ENCODE assay signal across 22 cellular contexts in genomic region chr4:189162073-189162789, GRCh38.
DNase-seq lines count a peak whose midpoint lies in the region; ATAC-seq, FAIRE-seq and TF ChIP-seq lines count a peak whose summit lies in the region.
"Had no signal": no experiment of that assay in that cellular context is flagged by ENCODE, and none has a peak within 500 bp of the region (broad histone marks: within the 10 kb centered on the region; RNA-seq: fewer than 3 reads in every experiment).

No MANE protein-coding gene starts in this region.

- peak overlapping the region; percentile 50 for H3K9ac ChIP-seq in HUES64 (ENCODE audit: low read depth, low read length)

- H3K27ac ChIP-seq in HUES64 (ENCODE audit: low read depth, low read length) = peak overlapping the region; percentile 85
- no peak overlapping the region for H3K27ac ChIP-seq in pancreas

- H3K27me3 Mint-ChIP-seq in endothelial cell (ENCODE audit: unreplicated experiment) = no peaks in the 10 kb centered on the region

- H3K4me1 Mint-ChIP-seq in endothelial cell (ENCODE audit: unreplicated experiment) = peaks cover 4% of the 10 kb centered on the region
- H3K4me1 Mint-ChIP-seq: CD14-positive monocyte had no signal

- TF ChIP-seq CTCF in endothelial cell (IDR thresholded peaks at IDR 0.05; ENCODE audit: unreplicated experiment) (no peak), pancreas (IDR thresholded peaks at IDR 0.05) (no peak)

- no peak overlapping the region for H3K4me3 Mint-ChIP-seq in endothelial cell (ENCODE audit: unreplicated experiment)
- H3K4me3 Mint-ChIP-seq: CD14-positive monocyte had no signal

- no peak overlapping the region for H3K27ac Mint-ChIP-seq in endothelial cell (ENCODE audit: unreplicated experiment)
- H3K27ac Mint-ChIP-seq: CD14-positive monocyte had no signal

- no peaks in the 10 kb centered on the region for H3K36me3 Mint-ChIP-seq in endothelial cell (ENCODE audit: low read depth, unreplicated experiment)
- H3K36me3 Mint-ChIP-seq: CD14-positive monocyte had no signal

- H3K36me3 ChIP-seq in HUES64 (ENCODE audit: insufficient read depth, low read length) = no peaks in the 10 kb centered on the region
- no peaks in the 10 kb centered on the region for H3K36me3 ChIP-seq in pancreas

- 6% methylated on average over 7 of the region's 7 CpGs for WGBS in HUES64
- WGBS in pancreas, 2 donors = 67 to 69% methylated on average over 7 of the region's 7 CpGs

- H3K27me3 ChIP-seq in HUES64 (ENCODE audit: insufficient read depth, low read length) = no peaks in the 10 kb centered on the region
- peaks cover 0 to 7% (median 0%) of the 10 kb centered on the region in 4 donors for H3K27me3 ChIP-seq in pancreas

- no peaks in the 10 kb centered on the region for H3K9me3 ChIP-seq in HUES64 (ENCODE audit: insufficient read depth, low read depth, low read length)
- no peaks in the 10 kb centered on the region for H3K9me3 ChIP-seq in pancreas

- intact Hi-C loops in pancreas (cut with DNase I) = no loop called here

- H3K9me3 Mint-ChIP-seq in endothelial cell (ENCODE audit: unreplicated experiment) = no peaks in the 10 kb centered on the region

- H3K4me3 ChIP-seq in HUES64 (ENCODE audit: low read length) (0 out of 2 replicates have a peak overlapping the region, but pooled peaks have one; percentile 24), pancreas (no peak overlapping the region)

- DNase-seq in ELF-1 (ENCODE audit: low read depth, low spot score) = peak; percentile 73
- DNase-seq in endothelial cell (ENCODE audit: low spot score) = peak; percentile 11
- DNase-seq in islet precursor cell = peak; percentile 70
- no peak for DNase-seq in activated T-cell treated with anti-CD3 and anti-CD28 coated beads for 4 hours
- DNase-seq in pancreas = no peak
- DNase-seq in NAMALWA (ENCODE audit: low spot score) = no peak
- no peak for DNase-seq in DMS79 (lab: John Stamatoyannopoulos, UW)
- DNase-seq: 8988T; DMS 273 treated with DMSO at 0.1 percent for 48 hours; NCI-H1092; NCI-H1436 treated with DMSO at 0.1 percent for 48 hours; NCI-H2029; NCI-H2171 treated with DMSO at 0.1 percent for 48 hours; NCI-H446; NK-92 treated with Interleukin-12 subunit alpha and Interleukin-12 subunit beta, amount 100 ng/mL, for 24 hours; SW 1271 had no signal

- ATAC-seq in pancreas = no peak
- ATAC-seq: Right ventricle myocardium inferior had no signal

- peaks cover 66% of the 10 kb centered on the region for H3K4me1 ChIP-seq in HUES64 (ENCODE audit: insufficient read depth, low read length)
- H3K4me1 ChIP-seq in pancreas = no peaks in the 10 kb centered on the region

- FAIRE-seq in pancreas (lab: Jason Lieb, UNC) = no peak
- FAIRE-seq: GM12892, GM18507, RCC 7860 had no signal

Comparison
In these comparisons a context has a peak if more than half of its experiments do, and no peak if none do; other contexts are left out.
1. DNase-seq: peak in ELF-1 (single experiment), endothelial cell (single experiment) and islet precursor cell (single experiment); none in activated T-cell treated with anti-CD3 and anti-CD28 coated beads for 4 hours (single experiment), pancreas (0 of 6), NAMALWA (single experiment) and DMS79 (single experiment).